Comparison of ENCODE assay signal across 1 cellular context in the genomic region with DNA sequence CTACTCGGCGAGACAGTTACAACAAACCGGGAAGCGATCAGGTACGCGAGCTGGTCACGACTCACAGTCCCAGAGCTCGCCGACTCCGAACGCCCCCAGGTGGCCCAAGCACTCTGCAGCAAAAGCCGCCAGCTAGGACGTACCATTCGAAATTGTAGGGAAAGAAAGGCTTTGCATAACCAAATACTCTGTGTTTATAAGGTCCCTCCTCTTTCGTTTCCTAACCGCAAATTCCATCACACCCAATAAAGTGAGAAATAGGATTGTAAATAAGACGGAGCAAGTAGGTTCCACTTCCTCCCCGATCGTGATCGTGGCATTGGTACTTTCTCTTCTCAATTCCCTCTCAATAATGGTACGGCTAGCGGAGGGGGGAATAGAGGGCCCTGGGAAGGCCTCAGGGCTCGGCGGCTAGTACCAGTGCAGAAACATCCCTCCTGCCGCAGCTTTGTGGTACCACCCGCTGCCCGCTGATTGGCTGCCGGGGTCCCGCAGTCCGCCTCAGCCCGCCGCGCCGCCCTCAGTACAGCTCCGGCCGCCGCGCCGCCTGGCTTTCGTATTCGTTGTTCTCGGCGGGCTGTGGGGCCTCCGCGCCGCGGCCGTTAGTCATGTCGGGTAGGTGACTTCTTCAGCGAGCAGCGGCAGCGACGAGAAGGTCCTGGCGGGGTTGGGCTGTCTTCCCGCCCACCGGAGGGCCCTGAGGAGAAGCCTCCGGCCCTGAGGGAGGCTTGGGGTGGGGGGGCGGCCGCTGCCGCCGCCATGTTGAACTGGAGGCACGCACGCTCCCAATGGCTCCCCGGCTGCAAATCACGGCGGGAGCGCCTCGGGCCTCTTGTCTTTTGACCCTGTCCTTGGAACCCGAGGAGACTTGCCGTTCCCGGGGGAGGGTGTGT.
TF ChIP-seq lines count a peak whose summit lies in the region.

TSS of gene TAF15 (plus strand) at position 523 of the 893 bp plus-strand sequence. CDS start at position 609, 86 bp downstream.

TF ChIP-seq in HepG2, 621 proteins besides CTCF, POLR2A, EP300 and RAD21 (continued from another document and continues in another):
- TF ChIP-seq, protein P1, sequence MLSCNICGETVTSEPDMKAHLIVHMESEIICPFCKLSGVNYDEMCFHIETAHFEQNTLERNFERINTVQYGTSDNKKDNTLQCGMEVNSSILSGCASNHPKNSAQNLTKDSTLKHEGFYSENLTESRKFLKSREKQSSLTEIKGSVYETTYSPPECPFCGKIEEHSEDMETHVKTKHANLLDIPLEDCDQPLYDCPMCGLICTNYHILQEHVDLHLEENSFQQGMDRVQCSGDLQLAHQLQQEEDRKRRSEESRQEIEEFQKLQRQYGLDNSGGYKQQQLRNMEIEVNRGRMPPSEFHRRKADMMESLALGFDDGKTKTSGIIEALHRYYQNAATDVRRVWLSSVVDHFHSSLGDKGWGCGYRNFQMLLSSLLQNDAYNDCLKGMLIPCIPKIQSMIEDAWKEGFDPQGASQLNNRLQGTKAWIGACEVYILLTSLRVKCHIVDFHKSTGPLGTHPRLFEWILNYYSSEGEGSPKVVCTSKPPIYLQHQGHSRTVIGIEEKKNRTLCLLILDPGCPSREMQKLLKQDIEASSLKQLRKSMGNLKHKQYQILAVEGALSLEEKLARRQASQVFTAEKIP (CRISPR knock-in tag; IDR thresholded peaks at IDR 0.05; ENCODE audit: borderline replicate concordance), result no peak
- TF ChIP-seq CREM (IDR thresholded peaks at IDR 0.05), result no peak; the same call in 1 of the 2 replicates
- TF ChIP-seq CREM (CRISPR knock-in tag; IDR thresholded peaks at IDR 0.05), result no peak
- TF ChIP-seq IRF1 (CRISPR knock-in tag; IDR thresholded peaks at IDR 0.05; ENCODE audit: low read depth), result no peak
- TF ChIP-seq ZNF572 (CRISPR knock-in tag; IDR thresholded peaks at IDR 0.05), result 0 out of 2 replicates have a peak, but pooled peaks have one; percentile 52
- TF ChIP-seq MXI1 (IDR thresholded peaks at IDR 0.05; ENCODE audit: borderline replicate concordance, low read depth, low read length), result 0 out of 3 replicates have a peak, but pooled peaks have one; percentile 17
- peak; percentile 70; the same call in 1 of the 2 replicates for TF ChIP-seq ZNF414 (CRISPR knock-in tag; IDR thresholded peaks at IDR 0.05)
- TF ChIP-seq STAT5B (CRISPR knock-in tag; IDR thresholded peaks at IDR 0.05), result peak; percentile 63; the same call in 1 of the 2 replicates
- peak; percentile 97 for TF ChIP-seq IKZF4 (CRISPR knock-in tag; IDR thresholded peaks at IDR 0.05; ENCODE audit: borderline replicate concordance, low read depth, not compliant biosample characterization)
- no peak for TF ChIP-seq SNAPC5 (CRISPR knock-in tag; IDR thresholded peaks at IDR 0.05; ENCODE audit: borderline replicate concordance)
- TF ChIP-seq, protein P2, sequence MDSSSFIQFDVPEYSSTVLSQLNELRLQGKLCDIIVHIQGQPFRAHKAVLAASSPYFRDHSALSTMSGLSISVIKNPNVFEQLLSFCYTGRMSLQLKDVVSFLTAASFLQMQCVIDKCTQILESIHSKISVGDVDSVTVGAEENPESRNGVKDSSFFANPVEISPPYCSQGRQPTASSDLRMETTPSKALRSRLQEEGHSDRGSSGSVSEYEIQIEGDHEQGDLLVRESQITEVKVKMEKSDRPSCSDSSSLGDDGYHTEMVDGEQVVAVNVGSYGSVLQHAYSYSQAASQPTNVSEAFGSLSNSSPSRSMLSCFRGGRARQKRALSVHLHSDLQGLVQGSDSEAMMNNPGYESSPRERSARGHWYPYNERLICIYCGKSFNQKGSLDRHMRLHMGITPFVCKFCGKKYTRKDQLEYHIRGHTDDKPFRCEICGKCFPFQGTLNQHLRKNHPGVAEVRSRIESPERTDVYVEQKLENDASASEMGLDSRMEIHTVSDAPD (CRISPR knock-in tag; IDR thresholded peaks at IDR 0.05), result no peak
- TF ChIP-seq, protein P3, sequence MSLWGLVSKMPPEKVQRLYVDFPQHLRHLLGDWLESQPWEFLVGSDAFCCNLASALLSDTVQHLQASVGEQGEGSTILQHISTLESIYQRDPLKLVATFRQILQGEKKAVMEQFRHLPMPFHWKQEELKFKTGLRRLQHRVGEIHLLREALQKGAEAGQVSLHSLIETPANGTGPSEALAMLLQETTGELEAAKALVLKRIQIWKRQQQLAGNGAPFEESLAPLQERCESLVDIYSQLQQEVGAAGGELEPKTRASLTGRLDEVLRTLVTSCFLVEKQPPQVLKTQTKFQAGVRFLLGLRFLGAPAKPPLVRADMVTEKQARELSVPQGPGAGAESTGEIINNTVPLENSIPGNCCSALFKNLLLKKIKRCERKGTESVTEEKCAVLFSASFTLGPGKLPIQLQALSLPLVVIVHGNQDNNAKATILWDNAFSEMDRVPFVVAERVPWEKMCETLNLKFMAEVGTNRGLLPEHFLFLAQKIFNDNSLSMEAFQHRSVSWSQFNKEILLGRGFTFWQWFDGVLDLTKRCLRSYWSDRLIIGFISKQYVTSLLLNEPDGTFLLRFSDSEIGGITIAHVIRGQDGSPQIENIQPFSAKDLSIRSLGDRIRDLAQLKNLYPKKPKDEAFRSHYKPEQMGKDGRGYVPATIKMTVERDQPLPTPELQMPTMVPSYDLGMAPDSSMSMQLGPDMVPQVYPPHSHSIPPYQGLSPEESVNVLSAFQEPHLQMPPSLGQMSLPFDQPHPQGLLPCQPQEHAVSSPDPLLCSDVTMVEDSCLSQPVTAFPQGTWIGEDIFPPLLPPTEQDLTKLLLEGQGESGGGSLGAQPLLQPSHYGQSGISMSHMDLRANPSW (CRISPR knock-in tag; IDR thresholded peaks at IDR 0.05; ENCODE audit: borderline replicate concordance), result no peak; the same call in 1 of the 2 replicates
- TF ChIP-seq, protein P4, sequence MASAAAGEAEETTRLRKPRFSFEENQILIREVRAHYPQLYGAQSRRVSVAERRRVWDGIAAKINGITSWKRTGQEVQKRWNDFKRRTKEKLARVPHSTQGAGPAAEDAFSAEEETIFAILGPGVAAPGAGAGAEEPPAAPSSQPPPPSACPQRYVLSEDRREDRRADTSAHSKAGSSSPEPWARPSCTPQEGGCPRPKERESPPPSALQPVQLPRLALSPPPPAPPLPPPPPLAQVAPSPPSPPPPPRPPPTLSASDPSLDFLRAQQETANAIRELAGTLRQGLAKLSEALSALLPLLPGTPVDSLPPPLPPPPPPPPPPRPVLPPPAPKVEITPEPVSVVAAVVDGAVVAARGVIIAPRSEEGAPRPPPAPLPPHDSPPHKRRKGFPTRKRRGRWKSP (CRISPR knock-in tag; IDR thresholded peaks at IDR 0.05), result peak; percentile 83
- no peak for TF ChIP-seq NR3C1 (CRISPR knock-in tag; IDR thresholded peaks at IDR 0.05)
- TF ChIP-seq ZNF124 (CRISPR knock-in tag; IDR thresholded peaks at IDR 0.05), result peak; percentile 56; the same call in 1 of the 2 replicates
- peak; percentile 13; the same call in 1 of the 2 replicates for TF ChIP-seq CREB1 (IDR thresholded peaks at IDR 0.05)
- TF ChIP-seq CREB1 (CRISPR knock-in tag; IDR thresholded peaks at IDR 0.05), result no peak
- TF ChIP-seq TCF12 (IDR thresholded peaks at IDR 0.05), result no peak
- no peak for TF ChIP-seq TCF12 (CRISPR knock-in tag; IDR thresholded peaks at IDR 0.05)
- no peak for TF ChIP-seq BRD4 (CRISPR knock-in tag; IDR thresholded peaks at IDR 0.05)
- no peak for TF ChIP-seq SYNCRIP (IDR thresholded peaks at IDR 0.05; ENCODE audit: insufficient read depth, low read depth, low read length)
- TF ChIP-seq ZNF17 (CRISPR knock-in tag; IDR thresholded peaks at IDR 0.05), result no peak; the same call in 1 of the 2 replicates
- TF ChIP-seq JUN (CRISPR knock-in tag; IDR thresholded peaks at IDR 0.05), result no peak
- 0 out of 2 replicates have a peak, but pooled peaks have one; percentile 36 for TF ChIP-seq MEIS1 (CRISPR knock-in tag; IDR thresholded peaks at IDR 0.05; ENCODE audit: borderline replicate concordance)
- peak; percentile 26; the same call in 1 of the 2 replicates for TF ChIP-seq SMAD3 (CRISPR knock-in tag; IDR thresholded peaks at IDR 0.05)
- no peak for TF ChIP-seq ZBTB4 (CRISPR knock-in tag; IDR thresholded peaks at IDR 0.05; ENCODE audit: borderline replicate concordance)
- peak; percentile 76 for TF ChIP-seq MEF2D (CRISPR knock-in tag; IDR thresholded peaks at IDR 0.05)
- 0 out of 2 replicates have a peak, but pooled peaks have one; percentile 50 for TF ChIP-seq BCL6 (CRISPR knock-in tag; IDR thresholded peaks at IDR 0.05)
- no peak for TF ChIP-seq PITX1 (CRISPR knock-in tag; IDR thresholded peaks at IDR 0.05)
- no peak for TF ChIP-seq CHCHD3 (CRISPR knock-in tag; IDR thresholded peaks at IDR 0.05)
- TF ChIP-seq, protein P5, sequence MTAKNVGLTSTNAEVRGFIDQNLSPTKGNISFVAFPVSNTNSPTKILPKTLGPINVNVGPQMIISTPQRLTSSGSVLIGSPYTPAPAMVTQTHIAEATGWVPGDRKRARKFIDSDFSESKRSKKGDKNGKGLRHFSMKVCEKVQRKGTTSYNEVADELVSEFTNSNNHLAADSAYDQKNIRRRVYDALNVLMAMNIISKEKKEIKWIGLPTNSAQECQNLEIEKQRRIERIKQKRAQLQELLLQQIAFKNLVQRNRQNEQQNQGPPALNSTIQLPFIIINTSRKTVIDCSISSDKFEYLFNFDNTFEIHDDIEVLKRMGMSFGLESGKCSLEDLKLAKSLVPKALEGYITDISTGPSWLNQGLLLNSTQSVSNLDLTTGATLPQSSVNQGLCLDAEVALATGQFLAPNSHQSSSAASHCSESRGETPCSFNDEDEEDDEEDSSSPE (CRISPR knock-in tag; IDR thresholded peaks at IDR 0.05), result peak; percentile 68
- TF ChIP-seq, protein P6, sequence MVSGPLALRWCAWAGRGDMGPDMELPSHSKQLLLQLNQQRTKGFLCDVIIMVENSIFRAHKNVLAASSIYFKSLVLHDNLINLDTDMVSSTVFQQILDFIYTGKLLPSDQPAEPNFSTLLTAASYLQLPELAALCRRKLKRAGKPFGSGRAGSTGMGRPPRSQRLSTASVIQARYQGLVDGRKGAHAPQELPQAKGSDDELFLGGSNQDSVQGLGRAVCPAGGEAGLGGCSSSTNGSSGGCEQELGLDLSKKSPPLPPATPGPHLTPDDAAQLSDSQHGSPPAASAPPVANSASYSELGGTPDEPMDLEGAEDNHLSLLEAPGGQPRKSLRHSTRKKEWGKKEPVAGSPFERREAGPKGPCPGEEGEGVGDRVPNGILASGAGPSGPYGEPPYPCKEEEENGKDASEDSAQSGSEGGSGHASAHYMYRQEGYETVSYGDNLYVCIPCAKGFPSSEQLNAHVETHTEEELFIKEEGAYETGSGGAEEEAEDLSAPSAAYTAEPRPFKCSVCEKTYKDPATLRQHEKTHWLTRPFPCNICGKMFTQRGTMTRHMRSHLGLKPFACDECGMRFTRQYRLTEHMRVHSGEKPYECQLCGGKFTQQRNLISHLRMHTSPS (CRISPR knock-in tag; IDR thresholded peaks at IDR 0.05; ENCODE audit: low read depth), result no peak
- no peak for TF ChIP-seq ZNF326 (CRISPR knock-in tag; IDR thresholded peaks at IDR 0.05; ENCODE audit: borderline replicate concordance)
- 0 out of 2 replicates have a peak, but pooled peaks have one; percentile 19 for TF ChIP-seq ZNF749 (CRISPR knock-in tag; IDR thresholded peaks at IDR 0.05; ENCODE audit: borderline replicate concordance)
- TF ChIP-seq CENPT (CRISPR knock-in tag; IDR thresholded peaks at IDR 0.05; ENCODE audit: low read depth), result peak; percentile 64; the same call in 1 of the 2 replicates
- no peak; the same call in 1 of the 2 replicates for TF ChIP-seq ATF2 (CRISPR knock-in tag; IDR thresholded peaks at IDR 0.05)
- TF ChIP-seq ZBTB7A (CRISPR knock-in tag; IDR thresholded peaks at IDR 0.05), result no peak
- no peak for TF ChIP-seq ZFAT (CRISPR knock-in tag; conservative IDR thresholded peaks at IDR 0.05)
